Comparison of ENCODE assay signal across 20 cellular contexts in the genomic region with DNA sequence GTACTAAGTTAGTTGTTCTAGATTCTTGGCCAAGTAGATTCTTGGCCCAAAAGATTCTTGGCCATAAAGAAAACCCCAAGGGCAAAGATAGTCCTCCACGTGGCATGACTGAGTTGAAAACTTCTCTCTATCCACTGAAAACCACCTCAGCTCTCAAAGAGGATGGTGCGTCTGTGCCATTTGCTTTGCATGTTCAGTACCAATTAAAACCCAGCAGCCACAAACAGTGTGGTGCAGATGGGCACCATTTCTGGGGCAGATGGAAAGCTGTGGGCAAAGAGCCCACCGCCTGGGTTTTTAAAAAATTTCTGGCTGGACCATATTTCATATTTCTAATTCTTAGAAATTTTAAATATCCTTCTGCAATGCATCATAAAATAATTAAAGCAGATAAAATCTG.
DNase-seq lines count a peak whose midpoint lies in the region; ATAC-seq and TF ChIP-seq lines count a peak whose summit lies in the region.
"Had no signal": no experiment of that assay in that cellular context is flagged by ENCODE, and none has a peak within 500 bp of the region (broad histone marks: within the 10 kb centered on the region; RNA-seq: fewer than 3 reads in every experiment).

No MANE protein-coding gene starts in this region.

- H3K4me3 ChIP-seq in GM23338, result no peak overlapping the region
- H3K4me3 ChIP-seq: A549, GM12878 had no signal

- H2AFZ ChIP-seq in GM23338, result no peak overlapping the region

- peak overlapping the region; percentile 55; the same call in 1 of the 2 replicates for H3K4me2 ChIP-seq in GM23338
- H3K4me2 ChIP-seq: A549 had no signal

- H3K9me3 Mint-ChIP-seq in GM23338, result no peaks in the 10 kb centered on the region; the same call in 2 of the 3 replicates

- no peak overlapping the region for H3K27ac Mint-ChIP-seq in GM23338
- H3K27ac Mint-ChIP-seq: CD4-positive, CD25-positive, alpha-beta regulatory T cell; CD8-positive, alpha-beta T cell had no signal

- no peak overlapping the region for H3K4me3 Mint-ChIP-seq in GM23338
- H3K4me3 Mint-ChIP-seq: CD4-positive, CD25-positive, alpha-beta regulatory T cell; CD8-positive, alpha-beta T cell had no signal

- H3K36me3 Mint-ChIP-seq in GM23338 (ENCODE audit: low read depth), result no peaks in the 10 kb centered on the region
- H3K36me3 Mint-ChIP-seq: CD4-positive, CD25-positive, alpha-beta regulatory T cell; CD8-positive, alpha-beta T cell had no signal

- no peaks in the 10 kb centered on the region for H4K20me1 ChIP-seq in GM23338 (replicated peaks; ENCODE audit: insufficient read depth)

- H3K27ac ChIP-seq in GM23338 (ENCODE audit: low read depth), result no peak overlapping the region
- H3K27ac ChIP-seq: A549 had no signal

- no peaks in the 10 kb centered on the region for H3K36me3 ChIP-seq in GM23338 (ENCODE audit: insufficient read depth)

- no peaks in the 10 kb centered on the region for H3F3A ChIP-seq in GM23338 (replicated peaks; ENCODE audit: low read depth)

- no peaks in the 10 kb centered on the region for H3K79me2 ChIP-seq in GM23338 (replicated peaks; ENCODE audit: insufficient read depth)

- H3K27me3 ChIP-seq in GM23338 (ENCODE audit: insufficient read depth), result no peaks in the 10 kb centered on the region

- H3K4me1 Mint-ChIP-seq in GM23338, result peaks cover 12% of the 10 kb centered on the region
- H3K4me1 Mint-ChIP-seq: CD4-positive, CD25-positive, alpha-beta regulatory T cell had no signal

- ATAC-seq in GM23338, result no peak
- ATAC-seq in GM19455 (IDR thresholded peaks at IDR 0.05; ENCODE audit: unreplicated experiment), result no peak
- ATAC-seq: A549; CD8-positive, alpha-beta T cell; GM12878 had no signal

- no peaks in the 10 kb centered on the region; the same call in 1 of the 2 replicates for H3K9me2 ChIP-seq in GM23338 (ENCODE audit: insufficient read depth)

- TF ChIP-seq CTCF in GM23338 (conservative IDR thresholded peaks at IDR 0.05; ENCODE audit: low read depth in 2 of 2), result no peak

- H3K27me3 Mint-ChIP-seq in GM23338 (ENCODE audit: insufficient read depth, low read depth, poor library complexity), result no peaks in the 10 kb centered on the region

- peaks cover 11% of the 10 kb centered on the region for H3K4me1 ChIP-seq in GM23338 (ENCODE audit: insufficient read depth)
- H3K4me1 ChIP-seq: A549, Caco-2 had no signal

- DNase-seq in Ammon's horn (ENCODE audit: low spot score), result peak; percentile 18
- no peak for DNase-seq in GM23338 (ENCODE audit: low spot score)
- DNase-seq in cerebellar cortex (ENCODE audit: low spot score), result peak; percentile 51
- DNase-seq in stimulated activated naive CD4-positive, alpha-beta T cell treated with Interleukin-2 at 50 U/mL for 16 hours (lab: John Stamatoyannopoulos, UW), result no peak
- DNase-seq in SHP77 (lab: John Stamatoyannopoulos, UW), result no peak
- DNase-seq: 8988T; ACHN; AML-193; Caco-2; CD4-positive, CD25-positive, alpha-beta regulatory T cell; CD8-positive, alpha-beta T cell; DMS153; DND-41; GDM1; GOT3; H7; HCEC 1CT had no signal

TF ChIP-seq in GM23338, 12 proteins besides CTCF, POLR2A, EP300 and RAD21:
- TF ChIP-seq, protein P1, sequence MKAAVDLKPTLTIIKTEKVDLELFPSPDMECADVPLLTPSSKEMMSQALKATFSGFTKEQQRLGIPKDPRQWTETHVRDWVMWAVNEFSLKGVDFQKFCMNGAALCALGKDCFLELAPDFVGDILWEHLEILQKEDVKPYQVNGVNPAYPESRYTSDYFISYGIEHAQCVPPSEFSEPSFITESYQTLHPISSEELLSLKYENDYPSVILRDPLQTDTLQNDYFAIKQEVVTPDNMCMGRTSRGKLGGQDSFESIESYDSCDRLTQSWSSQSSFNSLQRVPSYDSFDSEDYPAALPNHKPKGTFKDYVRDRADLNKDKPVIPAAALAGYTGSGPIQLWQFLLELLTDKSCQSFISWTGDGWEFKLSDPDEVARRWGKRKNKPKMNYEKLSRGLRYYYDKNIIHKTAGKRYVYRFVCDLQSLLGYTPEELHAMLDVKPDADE (IDR thresholded peaks at IDR 0.05), result no peak
- TF ChIP-seq NANOG (IDR thresholded peaks at IDR 0.05; ENCODE audit: borderline replicate concordance) (no peak), ZNF114 (CRISPR knock-in tag; IDR thresholded peaks at IDR 0.05) (no peak), EZH2 (IDR thresholded peaks at IDR 0.05; ENCODE audit: low read depth, unreplicated experiment) (no peak), EZH2phosphoT487 (IDR thresholded peaks at IDR 0.05; ENCODE audit: unreplicated experiment) (no peak), JUNB (IDR thresholded peaks at IDR 0.05; ENCODE audit: unreplicated experiment) (no peak)
- TF ChIP-seq, protein P2, sequence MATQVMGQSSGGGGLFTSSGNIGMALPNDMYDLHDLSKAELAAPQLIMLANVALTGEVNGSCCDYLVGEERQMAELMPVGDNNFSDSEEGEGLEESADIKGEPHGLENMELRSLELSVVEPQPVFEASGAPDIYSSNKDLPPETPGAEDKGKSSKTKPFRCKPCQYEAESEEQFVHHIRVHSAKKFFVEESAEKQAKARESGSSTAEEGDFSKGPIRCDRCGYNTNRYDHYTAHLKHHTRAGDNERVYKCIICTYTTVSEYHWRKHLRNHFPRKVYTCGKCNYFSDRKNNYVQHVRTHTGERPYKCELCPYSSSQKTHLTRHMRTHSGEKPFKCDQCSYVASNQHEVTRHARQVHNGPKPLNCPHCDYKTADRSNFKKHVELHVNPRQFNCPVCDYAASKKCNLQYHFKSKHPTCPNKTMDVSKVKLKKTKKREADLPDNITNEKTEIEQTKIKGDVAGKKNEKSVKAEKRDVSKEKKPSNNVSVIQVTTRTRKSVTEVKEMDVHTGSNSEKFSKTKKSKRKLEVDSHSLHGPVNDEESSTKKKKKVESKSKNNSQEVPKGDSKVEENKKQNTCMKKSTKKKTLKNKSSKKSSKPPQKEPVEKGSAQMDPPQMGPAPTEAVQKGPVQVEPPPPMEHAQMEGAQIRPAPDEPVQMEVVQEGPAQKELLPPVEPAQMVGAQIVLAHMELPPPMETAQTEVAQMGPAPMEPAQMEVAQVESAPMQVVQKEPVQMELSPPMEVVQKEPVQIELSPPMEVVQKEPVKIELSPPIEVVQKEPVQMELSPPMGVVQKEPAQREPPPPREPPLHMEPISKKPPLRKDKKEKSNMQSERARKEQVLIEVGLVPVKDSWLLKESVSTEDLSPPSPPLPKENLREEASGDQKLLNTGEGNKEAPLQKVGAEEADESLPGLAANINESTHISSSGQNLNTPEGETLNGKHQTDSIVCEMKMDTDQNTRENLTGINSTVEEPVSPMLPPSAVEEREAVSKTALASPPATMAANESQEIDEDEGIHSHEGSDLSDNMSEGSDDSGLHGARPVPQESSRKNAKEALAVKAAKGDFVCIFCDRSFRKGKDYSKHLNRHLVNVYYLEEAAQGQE (IDR thresholded peaks at IDR 0.05; ENCODE audit: unreplicated experiment), result no peak
TF ChIP-seq in GM23338: peak in this region for 0.

Comparison
In these comparisons a context has a peak if more than half of its experiments do, and no peak if none do; other contexts are left out.
1. DNase-seq: peak in Ammon's horn (single experiment) and cerebellar cortex (single experiment); none in GM23338 (single experiment), stimulated activated naive CD4-positive, alpha-beta T cell treated with Interleukin-2 at 50 U/mL for 16 hours (single experiment) and SHP77 (0 of 2).